Comparison of ENCODE assay signal across 8 cellular contexts in genomic region chr11:61747389-61748285, GRCh38. TPM values are rescaled to one million over a fixed set of nuclear protein-coding genes. Genes with fewer than 3 reads are reported as not detected.
A peak's percentile ranks its signal among the peaks of the same experiment; 100 is the strongest.
DNase-seq lines count a peak whose midpoint lies in the region; ATAC-seq and TF ChIP-seq lines count a peak whose summit lies in the region.

No MANE protein-coding gene starts in this region.

- peak in 4 of 7 experiments; percentile 22 to 56 (median 39) for DNase-seq in CD8-positive, alpha-beta T cell
- DNase-seq in NCI-H146 treated with DMSO at 0.1 percent for 48 hours (lab: John Stamatoyannopoulos, UW; ENCODE audit: unreplicated experiment) (peak; percentile 39), erythroblast (lab: John Stamatoyannopoulos, UW) (peak; percentile 70 to 79), mesothelial cell of epicardium (ENCODE audit: low spot score in 2 of 2, unreplicated experiment in 2 of 2) (peak; percentile 62 to 84), testis (peak; percentile 89)
- peak; percentile 67 for DNase-seq in activated CD8-positive, alpha-beta T cell treated with anti-CD3 and anti-CD28 coated beads for 36 hours

- peak; percentile 62 for TF ChIP-seq CTCF in CD8-positive, alpha-beta T cell (IDR thresholded peaks at IDR 0.05)
- peak; percentile 97 for TF ChIP-seq CTCF in activated CD8-positive, alpha-beta T cell treated with anti-CD3 and anti-CD28 coated beads for 36 hours (IDR thresholded peaks at IDR 0.05)
- TF ChIP-seq CTCF in mesothelial cell of epicardium (IDR thresholded peaks at IDR 0.05; ENCODE audit: unreplicated experiment), result peak; percentile 89
- TF ChIP-seq CTCF in testis (IDR thresholded peaks at IDR 0.05), result peak; percentile 80 to 91 (median 83)

- WGBS in testis, 2 donors, result 43 to 55% methylated on average over 5 to 14 of the region's 14 CpGs

- H3K27ac ChIP-seq in CD8-positive, alpha-beta T cell (ENCODE audit: low read depth, low read length), result no peak overlapping the region
- peak overlapping the region in 1 of 2 donors; percentile 79 for H3K27ac ChIP-seq in testis

- H3K4me1 ChIP-seq in CD8-positive, alpha-beta T cell (ENCODE audit: insufficient read depth, low read length), result peaks cover 6% of the 10 kb centered on the region
- peaks cover 24% of the 10 kb centered on the region for H3K4me1 ChIP-seq in testis

- no peak overlapping the region for H3K4me3 ChIP-seq in CD8-positive, alpha-beta T cell (ENCODE audit: low read depth, low read length)
- no peak overlapping the region for H3K4me3 ChIP-seq in testis

- POLR2A ChIA-PET in CD8-positive, alpha-beta T cell (lab: Charles Lee), result no interaction called here
- POLR2A ChIA-PET in activated CD8-positive, alpha-beta T cell treated with anti-CD3 and anti-CD28 coated beads for 36 hours (lab: Charles Lee), result no interaction called here

- H3K36me3 ChIP-seq in CD8-positive, alpha-beta T cell (ENCODE audit: insufficient read depth, low read length), result no peaks in the 10 kb centered on the region
- H3K36me3 ChIP-seq in testis (ENCODE audit: low read depth, missing control alignments), result no peaks in the 10 kb centered on the region

- ATAC-seq in CD8-positive, alpha-beta T cell, result peak; percentile 34
- ATAC-seq in GM21526 (IDR thresholded peaks at IDR 0.05; ENCODE audit: low FRiP score, unreplicated experiment) (peak; percentile 60), HG03439 (IDR thresholded peaks at IDR 0.05; ENCODE audit: unreplicated experiment) (no peak)
- peak; percentile 70 for ATAC-seq in activated CD8-positive, alpha-beta T cell treated with anti-CD3 and anti-CD28 coated beads for 36 hours

- no peaks in the 10 kb centered on the region for H3K9me3 ChIP-seq in CD8-positive, alpha-beta T cell (ENCODE audit: low read length)
- H3K9me3 ChIP-seq in testis, result no peaks in the 10 kb centered on the region

- H3K9me3 Mint-ChIP-seq in CD8-positive, alpha-beta T cell, result no peaks in the 10 kb centered on the region
- H3K9me3 Mint-ChIP-seq in activated CD8-positive, alpha-beta T cell treated with anti-CD3 and anti-CD28 coated beads for 36 hours, result no peaks in the 10 kb centered on the region
- no peaks in the 10 kb centered on the region for H3K9me3 Mint-ChIP-seq in mesothelial cell of epicardium

- H3K27ac Mint-ChIP-seq in CD8-positive, alpha-beta T cell, result no peak overlapping the region
- H3K27ac Mint-ChIP-seq in activated CD8-positive, alpha-beta T cell treated with anti-CD3 and anti-CD28 coated beads for 36 hours, result no peak overlapping the region
- H3K27ac Mint-ChIP-seq in mesothelial cell of epicardium, result no peak overlapping the region

- H3K4me1 Mint-ChIP-seq in CD8-positive, alpha-beta T cell (ENCODE audit: low read depth), result peaks cover 5% of the 10 kb centered on the region
- peaks cover 2% of the 10 kb centered on the region for H3K4me1 Mint-ChIP-seq in activated CD8-positive, alpha-beta T cell treated with anti-CD3 and anti-CD28 coated beads for 36 hours (ENCODE audit: low read depth)
- peaks cover 21% of the 10 kb centered on the region for H3K4me1 Mint-ChIP-seq in mesothelial cell of epicardium

- peaks cover 21% of the 10 kb centered on the region for H3K27me3 Mint-ChIP-seq in CD8-positive, alpha-beta T cell (ENCODE audit: low read depth)
- H3K27me3 Mint-ChIP-seq in activated CD8-positive, alpha-beta T cell treated with anti-CD3 and anti-CD28 coated beads for 36 hours, result peaks cover 21% of the 10 kb centered on the region
- no peaks in the 10 kb centered on the region for H3K27me3 Mint-ChIP-seq in mesothelial cell of epicardium (ENCODE audit: low read depth)

- intact Hi-C loops in CD8-positive, alpha-beta T cell (cut with DNase I, micrococcal nuclease), result loop anchor here (2.0 kb wide), 1 partner anchor 361 kb away; no protein-coding TSS in a partner anchor
- intact Hi-C loops in activated CD8-positive, alpha-beta T cell treated with anti-CD3 and anti-CD28 coated beads for 36 hours (cut with micrococcal nuclease), result no loop called here
- intact Hi-C loops in testis (cut with DNase I; ENCODE audit: low total_unique reads), result no loop called here

- CTCF ChIA-PET in CD8-positive, alpha-beta T cell (lab: Charles Lee), result interaction anchor here (0.5 to 3.0 kb wide), 13 partner anchors 10 to 360 kb away, joined by 3 to 13 read pairs (median 4); no protein-coding TSS in a partner anchor
- CTCF ChIA-PET in activated CD8-positive, alpha-beta T cell treated with anti-CD3 and anti-CD28 coated beads for 36 hours (lab: Charles Lee), result interaction anchor here (0.6 to 1.9 kb wide), 20 partner anchors 8 to 361 kb away, joined by 3 to 16 read pairs (median 4); no protein-coding TSS in a partner anchor

- H3K27me3 ChIP-seq in CD8-positive, alpha-beta T cell (ENCODE audit: insufficient read depth, low read length), result peaks cover 3% of the 10 kb centered on the region
- no peaks in the 10 kb centered on the region for H3K27me3 ChIP-seq in testis

- no peak for TF ChIP-seq POLR2A in erythroblast (IDR thresholded peaks at IDR 0.05; ENCODE audit: low read length)
- TF ChIP-seq POLR2A in testis (IDR thresholded peaks at IDR 0.05), result no peak

- no peak overlapping the region for H3K4me3 Mint-ChIP-seq in CD8-positive, alpha-beta T cell
- no peak overlapping the region for H3K4me3 Mint-ChIP-seq in activated CD8-positive, alpha-beta T cell treated with anti-CD3 and anti-CD28 coated beads for 36 hours
- H3K4me3 Mint-ChIP-seq in mesothelial cell of epicardium, result no peak overlapping the region

- no peaks in the 10 kb centered on the region for H3K36me3 Mint-ChIP-seq in CD8-positive, alpha-beta T cell
- no peaks in the 10 kb centered on the region for H3K36me3 Mint-ChIP-seq in activated CD8-positive, alpha-beta T cell treated with anti-CD3 and anti-CD28 coated beads for 36 hours (ENCODE audit: low read depth)
- H3K36me3 Mint-ChIP-seq in mesothelial cell of epicardium, result no peaks in the 10 kb centered on the region

RNA-seq across cellular contexts. Expression of gene MYRF, which starts 4.8 kb away (rescaled TPM):
- under 1 TPM; 0.62 to 0.67 TPM for total RNA-seq in CD8-positive, alpha-beta T cell
- 1 to 10 TPM in 1 of 2 experiments, under 1 TPM in 1; 0.97 to 1.6 TPM for total RNA-seq in activated CD8-positive, alpha-beta T cell treated with anti-CD3 and anti-CD28 coated beads for 36 hours
- total RNA-seq in mesothelial cell of epicardium (401 to 436 TPM (median 428 TPM) in 3 replicates), testis (10 to 100 TPM in 1 of 2 donors, 1 to 10 TPM in 1; 9.2 to 10.7 TPM)
- polyA plus RNA-seq in testis (ENCODE audit: insufficient read depth, low read depth, low replicate concordance), result 15.2 TPM

RNA-seq across cellular contexts. Expression of gene TMEM258, which starts 44.8 kb away (rescaled TPM):
- 10 to 100 TPM; 48.1 to 53.9 TPM for total RNA-seq in CD8-positive, alpha-beta T cell
- 100 to 1,000 TPM; 162 to 170 TPM for total RNA-seq in activated CD8-positive, alpha-beta T cell treated with anti-CD3 and anti-CD28 coated beads for 36 hours
- 139 to 154 TPM (median 148 TPM) in 3 replicates for total RNA-seq in mesothelial cell of epicardium
- total RNA-seq in testis, result 10 to 100 TPM; 46.7 to 55.6 TPM
- 162 TPM for polyA plus RNA-seq in testis (ENCODE audit: insufficient read depth, low read depth, low replicate concordance)

RNA-seq across cellular contexts. Expression of gene FEN1, which starts 45.1 kb away (rescaled TPM):
- total RNA-seq in CD8-positive, alpha-beta T cell, result 10 to 100 TPM; 12.9 to 15.2 TPM
- 100 to 1,000 TPM; 109 to 114 TPM for total RNA-seq in activated CD8-positive, alpha-beta T cell treated with anti-CD3 and anti-CD28 coated beads for 36 hours
- 19.5 to 20.9 TPM (median 20.3 TPM) in 3 replicates for total RNA-seq in mesothelial cell of epicardium
- 10 to 100 TPM; 22.7 to 31.5 TPM for total RNA-seq in testis
- 27.3 TPM for polyA plus RNA-seq in testis (ENCODE audit: insufficient read depth, low read depth, low replicate concordance)

Comparison
In these comparisons a context has a peak if more than half of its experiments do, and no peak if none do; other contexts are left out.
1. DNase-seq: peak in every context shown above with its lines; median percentile 89 in testis; 74 in erythroblast; 73 in mesothelial cell of epicardium; 67 in activated CD8-positive, alpha-beta T cell treated with anti-CD3 and anti-CD28 coated beads for 36 hours; 39 in CD8-positive, alpha-beta T cell; 39 in NCI-H146 treated with DMSO at 0.1 percent for 48 hours.
2. RNA of gene MYRF, which starts 4.8 kb away (total RNA-seq): 401 to 436 TPM in mesothelial cell of epicardium; 9.2 to 10.7 TPM in testis, 0.97 to 1.6 TPM in activated CD8-positive, alpha-beta T cell treated with anti-CD3 and anti-CD28 coated beads for 36 hours and 0.62 to 0.67 TPM in CD8-positive, alpha-beta T cell; every median in the first group is over 10 times any median in the second.
3. intact Hi-C loops: an anchor here in CD8-positive, alpha-beta T cell (2.0 kb wide); none called in activated CD8-positive, alpha-beta T cell treated with anti-CD3 and anti-CD28 coated beads for 36 hours and testis.
4. Peak in every context shown above with its lines, with median percentiles within 50 percentile points of each other: CTCF ChIP-seq.